In genomic region chr5:172559004-172559932, GRCh38 we compare ENCODE assay signal across 10 cellular contexts.
DNase-seq lines count a peak whose midpoint lies in the region; TF ChIP-seq lines count a peak whose summit lies in the region.
"Had no signal": no experiment of that assay in that cellular context is flagged by ENCODE, and none has a peak within 500 bp of the region (broad histone marks: within the 10 kb centered on the region; RNA-seq: fewer than 3 reads in every experiment).

No MANE protein-coding gene starts in this region.

- DNase-seq in GOT3 (lab: John Stamatoyannopoulos, UW): peak; percentile 51
- peak; percentile 69 for DNase-seq in amniotic epithelial cell (ENCODE audit: low read depth)
- peak; percentile 81 for DNase-seq in right atrium auricular region (ENCODE audit: low spot score)
- no peak for DNase-seq in smooth muscle cell (lab: John Stamatoyannopoulos, UW; ENCODE audit: unreplicated experiment)
- no peak for DNase-seq in COR-L47 (lab: John Stamatoyannopoulos, UW)
- no peak for DNase-seq in HUDEP-2 (lab: John Stamatoyannopoulos, UW; ENCODE audit: unreplicated experiment in 76 of 76)
- no peak for DNase-seq in T-helper 2 cell
- DNase-seq in activated CD4-positive, alpha-beta T cell treated with anti-CD3 and anti-CD28 coated beads, Interleukin-2, amount 10 ng/mL, durations not matched to agents 24 days and 14 days: no peak
- DNase-seq: stimulated activated naive CD4-positive, alpha-beta T cell treated with Interleukin-2 at 50 U/mL for 16 hours had no signal

- no peaks in the 10 kb centered on the region for H3K27me3 ChIP-seq in right atrium auricular region
- no peaks in the 10 kb centered on the region for H3K27me3 ChIP-seq in smooth muscle cell (ENCODE audit: low read depth)

- H3K79me2 ChIP-seq in smooth muscle cell (ENCODE audit: low read depth): no peaks in the 10 kb centered on the region

- intact Hi-C loops in activated CD4-positive, alpha-beta T cell treated with anti-CD3 and anti-CD28 coated beads, Interleukin-2, amount 10 ng/mL, durations not matched to agents 24 days and 14 days (cut with micrococcal nuclease): no loop called here

- H3K9me3 Mint-ChIP-seq in activated CD4-positive, alpha-beta T cell treated with anti-CD3 and anti-CD28 coated beads, Interleukin-2, amount 10 ng/mL, durations not matched to agents 24 days and 14 days: no peaks in the 10 kb centered on the region

- no peaks in the 10 kb centered on the region for H4K20me1 ChIP-seq in smooth muscle cell (ENCODE audit: low read depth)

- H3K27me3 Mint-ChIP-seq in activated CD4-positive, alpha-beta T cell treated with anti-CD3 and anti-CD28 coated beads, Interleukin-2, amount 10 ng/mL, durations not matched to agents 24 days and 14 days: peaks cover 3% of the 10 kb centered on the region

- 46% methylated on average over 21 of the region's 23 CpGs for WGBS in smooth muscle cell (ENCODE audit: low lambda C conversion rate)

- peaks cover 13% of the 10 kb centered on the region for H3F3A ChIP-seq in smooth muscle cell (ENCODE audit: low read depth)

- H3K36me3 Mint-ChIP-seq in activated CD4-positive, alpha-beta T cell treated with anti-CD3 and anti-CD28 coated beads, Interleukin-2, amount 10 ng/mL, durations not matched to agents 24 days and 14 days (ENCODE audit: low read depth): no peaks in the 10 kb centered on the region

- H3K36me3 ChIP-seq in right atrium auricular region: no peaks in the 10 kb centered on the region
- no peaks in the 10 kb centered on the region for H3K36me3 ChIP-seq in smooth muscle cell (ENCODE audit: low read depth)

- TF ChIP-seq CTCF in right atrium auricular region (IDR thresholded peaks at IDR 0.05): no peak
- no peak for TF ChIP-seq CTCF in smooth muscle cell (IDR thresholded peaks at IDR 0.05; ENCODE audit: borderline replicate concordance, insufficient read depth, poor library complexity, severe bottlenecking)

- H3K9ac ChIP-seq in smooth muscle cell (ENCODE audit: low read depth): no peak overlapping the region

- no peaks in the 10 kb centered on the region for H3K4me1 Mint-ChIP-seq in activated CD4-positive, alpha-beta T cell treated with anti-CD3 and anti-CD28 coated beads, Interleukin-2, amount 10 ng/mL, durations not matched to agents 24 days and 14 days

- no peak overlapping the region for H3K4me3 Mint-ChIP-seq in activated CD4-positive, alpha-beta T cell treated with anti-CD3 and anti-CD28 coated beads, Interleukin-2, amount 10 ng/mL, durations not matched to agents 24 days and 14 days

- peak overlapping the region; percentile 51 for H2AFZ ChIP-seq in smooth muscle cell (ENCODE audit: low read depth)

- H3K27ac ChIP-seq in right atrium auricular region (peak overlapping the region; percentile 38 to 61), smooth muscle cell (ENCODE audit: low read depth) (peak overlapping the region; percentile 36)

- H3K27ac Mint-ChIP-seq in activated CD4-positive, alpha-beta T cell treated with anti-CD3 and anti-CD28 coated beads, Interleukin-2, amount 10 ng/mL, durations not matched to agents 24 days and 14 days: no peak overlapping the region

- H3K4me1 ChIP-seq in right atrium auricular region (peaks cover 0 to 46% of the 10 kb centered on the region in 2 donors), smooth muscle cell (ENCODE audit: low read depth) (peaks cover 26% of the 10 kb centered on the region)

- peak overlapping the region; percentile 55 for H3K4me2 ChIP-seq in smooth muscle cell

- H3K4me3 ChIP-seq in right atrium auricular region (peak overlapping the region in 1 of 2 donors; percentile 27), smooth muscle cell (no peak overlapping the region)
- H3K4me3 ChIP-seq: lung had no signal

- no peaks in the 10 kb centered on the region for H3K9me3 ChIP-seq in right atrium auricular region
- H3K9me3 ChIP-seq in smooth muscle cell (replicated peaks; ENCODE audit: low read depth): no peaks in the 10 kb centered on the region

Comparison
In these comparisons a context has a peak if more than half of its experiments do, and no peak if none do; other contexts are left out.
1. DNase-seq: peak in GOT3 (single experiment), amniotic epithelial cell (single experiment) and right atrium auricular region (single experiment); none in smooth muscle cell (single experiment), COR-L47 (single experiment), HUDEP-2 (0 of 76), T-helper 2 cell (0 of 5) and activated CD4-positive, alpha-beta T cell treated with anti-CD3 and anti-CD28 coated beads, Interleukin-2, amount 10 ng/mL, durations not matched to agents 24 days and 14 days (single experiment).